ENCODE assay signal across 2 cellular contexts in genomic region chr6:166688901-166689300, GRCh38.
TF ChIP-seq lines count a peak whose summit lies in the region.

No MANE protein-coding gene starts in this region.

TF ChIP-seq in GM23338, 12 proteins besides CTCF, POLR2A, EP300 and RAD21:
- TF ChIP-seq EZH2phosphoT487 (IDR thresholded peaks at IDR 0.05; ENCODE audit: unreplicated experiment) (no peak), POLR2AphosphoS5 (IDR thresholded peaks at IDR 0.05; ENCODE audit: low read depth) (no peak)

TF ChIP-seq in H1, 55 proteins besides CTCF, POLR2A, EP300 and RAD21:
- TF ChIP-seq TEAD4 (IDR thresholded peaks at IDR 0.05; ENCODE audit: low read depth, low read length), result no peak
- no peak for TF ChIP-seq KDM4A (IDR thresholded peaks at IDR 0.05; ENCODE audit: low read depth, low read length, severe bottlenecking)
- TF ChIP-seq KDM5A (IDR thresholded peaks at IDR 0.05; ENCODE audit: low read length), result no peak
- TF ChIP-seq BCL11A (IDR thresholded peaks at IDR 0.05; ENCODE audit: low read depth in 2 of 2, low read length in 2 of 2), result no peak
- TF ChIP-seq, protein P1, sequence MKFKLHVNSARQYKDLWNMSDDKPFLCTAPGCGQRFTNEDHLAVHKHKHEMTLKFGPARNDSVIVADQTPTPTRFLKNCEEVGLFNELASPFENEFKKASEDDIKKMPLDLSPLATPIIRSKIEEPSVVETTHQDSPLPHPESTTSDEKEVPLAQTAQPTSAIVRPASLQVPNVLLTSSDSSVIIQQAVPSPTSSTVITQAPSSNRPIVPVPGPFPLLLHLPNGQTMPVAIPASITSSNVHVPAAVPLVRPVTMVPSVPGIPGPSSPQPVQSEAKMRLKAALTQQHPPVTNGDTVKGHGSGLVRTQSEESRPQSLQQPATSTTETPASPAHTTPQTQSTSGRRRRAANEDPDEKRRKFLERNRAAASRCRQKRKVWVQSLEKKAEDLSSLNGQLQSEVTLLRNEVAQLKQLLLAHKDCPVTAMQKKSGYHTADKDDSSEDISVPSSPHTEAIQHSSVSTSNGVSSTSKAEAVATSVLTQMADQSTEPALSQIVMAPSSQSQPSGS (IDR thresholded peaks at IDR 0.05; ENCODE audit: low read length), result no peak
- no peak for TF ChIP-seq RXRA (IDR thresholded peaks at IDR 0.05; ENCODE audit: insufficient read depth, low read depth, low read length)
- TF ChIP-seq POLR2AphosphoS5 (IDR thresholded peaks at IDR 0.05; ENCODE audit: low read depth, low read length), result no peak
- no peak for TF ChIP-seq TBP (IDR thresholded peaks at IDR 0.05; ENCODE audit: low read depth, low read length)
- no peak for TF ChIP-seq TAF7 (optimal IDR thresholded peaks at IDR 0.05; ENCODE audit: borderline replicate concordance, low read depth, low read length)
